Comparison of ENCODE assay signal across 20 cellular contexts in genomic region chr2:37837576-37838335, GRCh38.
DNase-seq lines count a peak whose midpoint lies in the region; ATAC-seq, FAIRE-seq and TF ChIP-seq lines count a peak whose summit lies in the region.
"Had no signal": no experiment of that assay in that cellular context is flagged by ENCODE, and none has a peak within 500 bp of the region (broad histone marks: within the 10 kb centered on the region; RNA-seq: fewer than 3 reads in every experiment).

No MANE protein-coding gene starts in this region.

- dilution Hi-C loops in keratinocyte (cut with MboI; ENCODE audit: extremely low pct_ligation_motif_present, low sequenced_read_pairs): no loop called here

- TF ChIP-seq CTCF in right atrium auricular region (IDR thresholded peaks at IDR 0.05) (no peak), keratinocyte (optimal IDR thresholded peaks at IDR 0.05 in 1 of 3, IDR thresholded peaks at IDR 0.05 in 1 of 3, conservative IDR thresholded peaks at IDR 0.05 in 1 of 3; ENCODE audit: extremely low read depth in 1 of 3, insufficient read depth in 2 of 3, low read length in 3 of 3) (no peak), omental fat pad (IDR thresholded peaks at IDR 0.05) (no peak)

- FAIRE-seq in keratinocyte (lab: Jason Lieb, UNC): peak; percentile 20
- FAIRE-seq: islet of Langerhans had no signal

- H3K36me3 ChIP-seq in right atrium auricular region (no peaks in the 10 kb centered on the region), keratinocyte (ENCODE audit: control insufficient read depth in 2 of 2, extremely low read depth in 1 of 2, insufficient read depth in 2 of 2, low read length in 2 of 2) (no peaks in the 10 kb centered on the region)
- H3K36me3 ChIP-seq: suprapubic skin had no signal

- H3K27me3 ChIP-seq in right atrium auricular region: no peaks in the 10 kb centered on the region
- no peaks in the 10 kb centered on the region for H3K27me3 ChIP-seq in keratinocyte (ENCODE audit: control insufficient read depth, extremely low read depth, insufficient read depth, low read length)
- H3K27me3 ChIP-seq: suprapubic skin had no signal

- no peak overlapping the region for H3K9ac ChIP-seq in keratinocyte (ENCODE audit: control insufficient read depth, extremely low read depth, insufficient read depth, low read length)

- no peak overlapping the region for H2AFZ ChIP-seq in keratinocyte (ENCODE audit: control insufficient read depth, low read length)

- DNase-seq in Right ventricle myocardium superior: peak; percentile 55
- no peak for DNase-seq in right atrium auricular region (ENCODE audit: low spot score)
- DNase-seq in keratinocyte (ENCODE audit: low read depth, low spot score): no peak
- no peak for DNase-seq in omental fat pad (ENCODE audit: low spot score)
- no peak for DNase-seq in activated T-cell treated with anti-CD3 and anti-CD28 coated beads for 4 hours
- DNase-seq in CD1c-positive myeloid dendritic cell (ENCODE audit: extremely low spot score): no peak
- DNase-seq in stimulated activated naive CD8-positive, alpha-beta T cell treated with anti-CD3 and anti-CD28 coated beads, Interleukin-15, amount 100 ng/mL, for 72 hours: no peak
- DNase-seq: activated CD4-positive, alpha-beta T cell treated with anti-CD3 and anti-CD28 coated beads, Interleukin-2, amount 50 U/mL, for 4 hours; activated naive CD8-positive, alpha-beta T cell treated with anti-CD3 and anti-CD28 coated beads, Interleukin-2, amount 50 U/mL, for 24 hours; activated T-cell treated with anti-CD3 and anti-CD28 coated beads, Interleukin-2, amount 50 U/mL, for 72 hours; CD4-positive, alpha-beta T cell; EL; GOT3; NCI-H187; NCI-H510A; OCI-M1 had no signal

- H3K9me3 ChIP-seq in right atrium auricular region (no peaks in the 10 kb centered on the region), keratinocyte (ENCODE audit: control insufficient read depth, low read depth, low read length) (no peaks in the 10 kb centered on the region)
- H3K9me3 ChIP-seq: A549, suprapubic skin had no signal

- no peaks in the 10 kb centered on the region for H3K9me3 Mint-ChIP-seq in stimulated activated naive CD8-positive, alpha-beta T cell treated with anti-CD3 and anti-CD28 coated beads, Interleukin-15, amount 100 ng/mL, for 72 hours
- H3K9me3 Mint-ChIP-seq: activated naive CD8-positive, alpha-beta T cell treated with anti-CD3 and anti-CD28 coated beads, Interleukin-2, amount 50 U/mL, for 24 hours; activated T-cell treated with anti-CD3 and anti-CD28 coated beads, Interleukin-2, amount 50 U/mL, for 72 hours; CD4-positive, alpha-beta T cell had no signal

- H3K4me3 Mint-ChIP-seq in stimulated activated naive CD8-positive, alpha-beta T cell treated with anti-CD3 and anti-CD28 coated beads, Interleukin-15, amount 100 ng/mL, for 72 hours: no peak overlapping the region
- H3K4me3 Mint-ChIP-seq: activated naive CD8-positive, alpha-beta T cell treated with anti-CD3 and anti-CD28 coated beads, Interleukin-2, amount 50 U/mL, for 24 hours; activated T-cell treated with anti-CD3 and anti-CD28 coated beads, Interleukin-2, amount 50 U/mL, for 72 hours; CD4-positive, alpha-beta T cell had no signal

- H3K4me1 Mint-ChIP-seq in stimulated activated naive CD8-positive, alpha-beta T cell treated with anti-CD3 and anti-CD28 coated beads, Interleukin-15, amount 100 ng/mL, for 72 hours: peaks cover 22% of the 10 kb centered on the region

- H3K27ac Mint-ChIP-seq in stimulated activated naive CD8-positive, alpha-beta T cell treated with anti-CD3 and anti-CD28 coated beads, Interleukin-15, amount 100 ng/mL, for 72 hours: no peak overlapping the region
- H3K27ac Mint-ChIP-seq: activated naive CD8-positive, alpha-beta T cell treated with anti-CD3 and anti-CD28 coated beads, Interleukin-2, amount 50 U/mL, for 24 hours; activated T-cell treated with anti-CD3 and anti-CD28 coated beads, Interleukin-2, amount 50 U/mL, for 72 hours; CD4-positive, alpha-beta T cell had no signal

- H3K4me1 ChIP-seq in right atrium auricular region: peaks cover 0 to 5% of the 10 kb centered on the region in 2 donors
- H3K4me1 ChIP-seq in keratinocyte (ENCODE audit: control insufficient read depth, extremely low read depth, insufficient read depth, low read length): no peaks in the 10 kb centered on the region
- H3K4me1 ChIP-seq: suprapubic skin had no signal

- H3K27ac ChIP-seq in right atrium auricular region (no peak overlapping the region), keratinocyte (ENCODE audit: control insufficient read depth, insufficient read depth, low read length) (no peak overlapping the region)
- H3K27ac ChIP-seq: A549, suprapubic skin had no signal

- intact Hi-C loops in Right ventricle myocardium superior (cut with DNase I): no loop called here

- no peaks in the 10 kb centered on the region for H4K20me1 ChIP-seq in keratinocyte (ENCODE audit: control insufficient read depth, extremely low read depth, insufficient read depth, low read length)

- H3K79me2 ChIP-seq in keratinocyte (ENCODE audit: control insufficient read depth, insufficient read depth, low read length): no peaks in the 10 kb centered on the region

- H3K9me1 ChIP-seq in keratinocyte (ENCODE audit: control insufficient read depth, extremely low read depth, insufficient read depth, low read length): no peaks in the 10 kb centered on the region

- H3K4me3 ChIP-seq in right atrium auricular region (no peak overlapping the region), keratinocyte (ENCODE audit: control insufficient read depth in 2 of 3, extremely low read depth in 1 of 3, insufficient read depth in 2 of 3, low read depth in 1 of 3, low read length in 3 of 3) (no peak overlapping the region)
- H3K4me3 ChIP-seq: A549, suprapubic skin had no signal

- no peak overlapping the region for H3K4me2 ChIP-seq in keratinocyte (ENCODE audit: control insufficient read depth, extremely low read depth, insufficient read depth, low read depth, low read length)
- H3K4me2 ChIP-seq: A549 had no signal

- H3K27me3 Mint-ChIP-seq in stimulated activated naive CD8-positive, alpha-beta T cell treated with anti-CD3 and anti-CD28 coated beads, Interleukin-15, amount 100 ng/mL, for 72 hours: peaks cover 16% of the 10 kb centered on the region
- H3K27me3 Mint-ChIP-seq: activated naive CD8-positive, alpha-beta T cell treated with anti-CD3 and anti-CD28 coated beads, Interleukin-2, amount 50 U/mL, for 24 hours had no signal

- peak; percentile 72 for ATAC-seq in Right ventricle myocardium superior (ENCODE audit: poor library complexity)
- peak; percentile 71 for ATAC-seq in omental fat pad (ENCODE audit: low FRiP score)
- no peak for ATAC-seq in HG02642 (IDR thresholded peaks at IDR 0.05; ENCODE audit: poor library complexity, unreplicated experiment)
- no peak for ATAC-seq in stimulated activated naive CD8-positive, alpha-beta T cell treated with anti-CD3 and anti-CD28 coated beads, Interleukin-15, amount 100 ng/mL, for 72 hours
- ATAC-seq: A549; activated naive CD8-positive, alpha-beta T cell treated with anti-CD3 and anti-CD28 coated beads, Interleukin-2, amount 50 U/mL, for 24 hours; activated T-cell treated with anti-CD3 and anti-CD28 coated beads, Interleukin-2, amount 50 U/mL, for 72 hours had no signal

Comparison
In these comparisons a context has a peak if more than half of its experiments do, and no peak if none do; other contexts are left out.
1. ATAC-seq: peak in Right ventricle myocardium superior (single experiment) and omental fat pad (single experiment); none in HG02642 (single experiment) and stimulated activated naive CD8-positive, alpha-beta T cell treated with anti-CD3 and anti-CD28 coated beads, Interleukin-15, amount 100 ng/mL, for 72 hours (single experiment).